3 cellular contexts compared by ENCODE assay signal in the genomic region with DNA sequence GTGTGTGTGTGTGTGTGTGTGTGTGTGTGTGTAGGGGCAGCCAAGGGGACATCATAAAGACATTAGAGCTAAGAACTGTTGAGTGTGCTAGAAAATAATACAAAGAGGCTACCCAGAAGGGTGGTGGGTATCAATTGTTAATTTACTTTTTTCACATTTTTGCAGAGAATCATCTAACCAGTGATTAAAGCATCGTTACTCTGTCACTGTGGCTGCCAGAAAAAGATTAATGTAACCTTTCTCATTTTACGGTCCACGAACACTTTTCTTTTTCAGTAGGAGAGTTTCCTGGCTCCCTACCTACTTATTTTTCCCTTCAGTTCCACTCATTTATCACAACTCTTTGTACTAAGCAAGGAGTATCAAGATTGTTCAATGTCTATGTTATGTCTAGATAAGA.
TF ChIP-seq lines count a peak whose summit lies in the region.

No MANE protein-coding gene starts in this region.

TF ChIP-seq in HEK293, 187 proteins besides CTCF, POLR2A, EP300 and RAD21:
- TF ChIP-seq SP7 (tag by site-specific recombination; IDR thresholded peaks at IDR 0.05) (peak; percentile 86), PRDM6 (tag by site-specific recombination; IDR thresholded peaks at IDR 0.05) (peak; percentile 51), ZNF518A (tag by site-specific recombination; conservative IDR thresholded peaks at IDR 0.05; ENCODE audit: low read depth) (no peak)
- TF ChIP-seq, protein P1, sequence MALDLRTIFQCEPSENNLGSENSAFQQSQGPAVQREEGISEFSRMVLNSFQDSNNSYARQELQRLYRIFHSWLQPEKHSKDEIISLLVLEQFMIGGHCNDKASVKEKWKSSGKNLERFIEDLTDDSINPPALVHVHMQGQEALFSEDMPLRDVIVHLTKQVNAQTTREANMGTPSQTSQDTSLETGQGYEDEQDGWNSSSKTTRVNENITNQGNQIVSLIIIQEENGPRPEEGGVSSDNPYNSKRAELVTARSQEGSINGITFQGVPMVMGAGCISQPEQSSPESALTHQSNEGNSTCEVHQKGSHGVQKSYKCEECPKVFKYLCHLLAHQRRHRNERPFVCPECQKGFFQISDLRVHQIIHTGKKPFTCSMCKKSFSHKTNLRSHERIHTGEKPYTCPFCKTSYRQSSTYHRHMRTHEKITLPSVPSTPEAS (tag by site-specific recombination; IDR thresholded peaks at IDR 0.05): peak; percentile 74

TF ChIP-seq in HEK293T, 16 proteins besides CTCF, POLR2A, EP300 and RAD21:
- TF ChIP-seq FOXA1 (IDR thresholded peaks at IDR 0.05): no peak
- TF ChIP-seq, protein P2, sequence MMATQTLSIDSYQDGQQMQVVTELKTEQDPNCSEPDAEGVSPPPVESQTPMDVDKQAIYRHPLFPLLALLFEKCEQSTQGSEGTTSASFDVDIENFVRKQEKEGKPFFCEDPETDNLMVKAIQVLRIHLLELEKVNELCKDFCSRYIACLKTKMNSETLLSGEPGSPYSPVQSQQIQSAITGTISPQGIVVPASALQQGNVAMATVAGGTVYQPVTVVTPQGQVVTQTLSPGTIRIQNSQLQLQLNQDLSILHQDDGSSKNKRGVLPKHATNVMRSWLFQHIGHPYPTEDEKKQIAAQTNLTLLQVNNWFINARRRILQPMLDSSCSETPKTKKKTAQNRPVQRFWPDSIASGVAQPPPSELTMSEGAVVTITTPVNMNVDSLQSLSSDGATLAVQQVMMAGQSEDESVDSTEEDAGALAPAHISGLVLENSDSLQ (IDR thresholded peaks at IDR 0.05): peak; percentile 62

TF ChIP-seq in H1, 55 proteins besides CTCF, POLR2A, EP300 and RAD21:
- no peak for TF ChIP-seq POU5F1 (IDR thresholded peaks at IDR 0.05; ENCODE audit: low read depth, low read length)
- no peak for TF ChIP-seq SIRT6 (IDR thresholded peaks at IDR 0.05; ENCODE audit: low read length)
